ENCODE assay signal across 2 cellular contexts in the genomic region with DNA sequence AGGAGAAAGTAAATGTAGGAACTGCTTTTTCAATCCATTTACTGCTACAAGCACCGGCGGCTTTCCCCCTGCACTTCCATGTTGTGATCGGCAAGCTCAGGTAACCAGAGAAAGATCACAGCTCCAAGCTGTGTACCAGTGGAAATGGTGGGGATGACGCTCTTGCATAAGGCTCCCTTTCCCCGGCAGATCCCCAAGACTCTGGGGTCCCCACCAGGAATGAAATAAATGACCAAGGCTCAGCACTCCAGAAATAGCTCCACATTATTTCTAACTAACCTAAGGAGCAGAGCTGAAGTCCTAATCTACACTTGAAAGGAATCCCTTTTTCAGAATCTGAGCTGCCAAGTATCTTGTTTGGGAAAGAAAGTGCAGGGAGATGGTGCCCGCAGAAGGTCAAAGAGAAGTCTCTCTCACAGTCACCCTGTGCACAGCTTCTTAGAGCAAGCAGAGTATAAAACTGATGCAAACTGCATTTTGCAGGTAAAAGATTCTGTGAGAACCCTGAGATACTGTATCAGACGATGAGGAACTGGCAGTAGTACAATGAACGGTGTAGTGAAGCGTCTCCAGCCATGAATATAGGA.
TF ChIP-seq lines count a peak whose summit lies in the region.

No MANE protein-coding gene starts in this region.

TF ChIP-seq in IMR-90, 13 proteins besides CTCF, POLR2A, EP300 and RAD21:
- TF ChIP-seq, protein P1, sequence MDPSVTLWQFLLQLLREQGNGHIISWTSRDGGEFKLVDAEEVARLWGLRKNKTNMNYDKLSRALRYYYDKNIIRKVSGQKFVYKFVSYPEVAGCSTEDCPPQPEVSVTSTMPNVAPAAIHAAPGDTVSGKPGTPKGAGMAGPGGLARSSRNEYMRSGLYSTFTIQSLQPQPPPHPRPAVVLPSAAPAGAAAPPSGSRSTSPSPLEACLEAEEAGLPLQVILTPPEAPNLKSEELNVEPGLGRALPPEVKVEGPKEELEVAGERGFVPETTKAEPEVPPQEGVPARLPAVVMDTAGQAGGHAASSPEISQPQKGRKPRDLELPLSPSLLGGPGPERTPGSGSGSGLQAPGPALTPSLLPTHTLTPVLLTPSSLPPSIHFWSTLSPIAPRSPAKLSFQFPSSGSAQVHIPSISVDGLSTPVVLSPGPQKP (IDR thresholded peaks at IDR 0.05; ENCODE audit: borderline replicate concordance, low read depth, low read length): no peak
- TF ChIP-seq MAFK (IDR thresholded peaks at IDR 0.05; ENCODE audit: low read depth, low read length) (no peak), USF2 (IDR thresholded peaks at IDR 0.05; ENCODE audit: low read depth, low read length) (no peak), FOS (IDR thresholded peaks at IDR 0.05; ENCODE audit: low read depth, low read length) (no peak), SMC3 (IDR thresholded peaks at IDR 0.05; ENCODE audit: low read depth, low read length) (no peak), RCOR1 (IDR thresholded peaks at IDR 0.05; ENCODE audit: insufficient replicate concordance, low read length) (no peak), MAZ (IDR thresholded peaks at IDR 0.05; ENCODE audit: borderline replicate concordance, low read depth, low read length) (no peak), NFE2L2 (IDR thresholded peaks at IDR 0.05; ENCODE audit: low read depth, low read length) (no peak), BHLHE40 (IDR thresholded peaks at IDR 0.05; ENCODE audit: low read depth, low read length) (no peak), CHD1 (IDR thresholded peaks at IDR 0.05; ENCODE audit: low read depth, low read length) (no peak), MXI1 (IDR thresholded peaks at IDR 0.05; ENCODE audit: borderline replicate concordance, low read depth, low read length) (no peak), RFX5 (IDR thresholded peaks at IDR 0.05; ENCODE audit: low read depth, low read length) (no peak), CEBPB (IDR thresholded peaks at IDR 0.05; ENCODE audit: low read depth, low read length) (no peak)

TF ChIP-seq in GM12878, 131 proteins besides CTCF, POLR2A, EP300 and RAD21:
- TF ChIP-seq, protein P2, sequence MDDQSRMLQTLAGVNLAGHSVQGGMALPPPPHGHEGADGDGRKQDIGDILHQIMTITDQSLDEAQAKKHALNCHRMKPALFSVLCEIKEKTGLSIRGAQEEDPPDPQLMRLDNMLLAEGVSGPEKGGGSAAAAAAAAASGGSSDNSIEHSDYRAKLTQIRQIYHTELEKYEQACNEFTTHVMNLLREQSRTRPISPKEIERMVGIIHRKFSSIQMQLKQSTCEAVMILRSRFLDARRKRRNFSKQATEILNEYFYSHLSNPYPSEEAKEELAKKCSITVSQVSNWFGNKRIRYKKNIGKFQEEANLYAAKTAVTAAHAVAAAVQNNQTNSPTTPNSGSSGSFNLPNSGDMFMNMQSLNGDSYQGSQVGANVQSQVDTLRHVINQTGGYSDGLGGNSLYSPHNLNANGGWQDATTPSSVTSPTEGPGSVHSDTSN (IDR thresholded peaks at IDR 0.05; ENCODE audit: insufficient replicate concordance, low read depth, low read length): no peak
- TF ChIP-seq FOXM1 (IDR thresholded peaks at IDR 0.05; ENCODE audit: low read depth, low read length): no peak
- TF ChIP-seq RFX5 (IDR thresholded peaks at IDR 0.05; ENCODE audit: low read depth, low read length): no peak
- no peak for TF ChIP-seq ZBTB33 (IDR thresholded peaks at IDR 0.05)
- no peak for TF ChIP-seq ZZZ3 (IDR thresholded peaks at IDR 0.05; ENCODE audit: control insufficient read depth, insufficient read length, low read depth)
- no peak for TF ChIP-seq EGR1 (IDR thresholded peaks at IDR 0.05; ENCODE audit: borderline replicate concordance in 1 of 2, low read depth in 2 of 2, low read length in 2 of 2)
